Comparison of ENCODE assay signal across 14 cellular contexts in genomic region chr14:100428727-100429126, GRCh38. TPM values are rescaled to one million over a fixed set of nuclear protein-coding genes. Genes with fewer than 3 reads are reported as not detected.
A peak's percentile ranks its signal among the peaks of the same experiment; 100 is the strongest.
DNase-seq lines count a peak whose midpoint lies in the region; ATAC-seq and TF ChIP-seq lines count a peak whose summit lies in the region.
"Had no signal": no experiment of that assay in that cellular context is flagged by ENCODE, and none has a peak within 500 bp of the region (broad histone marks: within the 10 kb centered on the region; RNA-seq: fewer than 3 reads in every experiment).

No MANE protein-coding gene starts in this region.

- peak overlapping the region in 3 of 5 experiments; percentile 45 to 77 (median 50) for H3K27ac Mint-ChIP-seq in brain
- no peak overlapping the region for H3K27ac Mint-ChIP-seq in T-helper 2 cell treated with Interferon-gamma antibody and Interleukin-4, amounts not matched to agents 5 μg/mL and 100 μg/mL, for 36 hours
- H3K27ac Mint-ChIP-seq: naive thymus-derived CD4-positive, alpha-beta T cell had no signal

- TF ChIP-seq CTCF in brain (conservative IDR thresholded peaks at IDR 0.05) = peak in 1 of 2 experiments; percentile 10

- peak; percentile 14 for DNase-seq in NOMO-1 treated with DMSO at 0.1 percent for 48 hours (lab: John Stamatoyannopoulos, UW; ENCODE audit: unreplicated experiment)
- no peak for DNase-seq in NOMO-1 treated with dmso at 0.1 percent for 144 hours (lab: John Stamatoyannopoulos, UW; ENCODE audit: unreplicated experiment)
- DNase-seq in M059J (ENCODE audit: low read depth) = peak; percentile 80
- DNase-seq in myocyte (ENCODE audit: low read depth) = peak; percentile 13
- DNase-seq in NCI-H748 treated with DMSO at 0.1 percent for 48 hours (lab: John Stamatoyannopoulos, UW) = no peak
- no peak for DNase-seq in T-helper 2 cell treated with Interferon-gamma antibody and Interleukin-4, amounts not matched to agents 5 μg/mL and 100 μg/mL, for 36 hours (ENCODE audit: low spot score)
- DNase-seq: activated CD4-positive, alpha-beta T cell treated with anti-CD3 and anti-CD28 coated beads for 1 hour; activated gamma-delta T cell; DMS79; H9; naive thymus-derived CD4-positive, alpha-beta T cell; NCI-H187 treated with DMSO at 0.1 percent for 48 hours had no signal

- no peak for ATAC-seq in HG02981 (IDR thresholded peaks at IDR 0.05; ENCODE audit: unreplicated experiment)
- ATAC-seq: naive thymus-derived CD4-positive, alpha-beta T cell had no signal

- H3K27me3 Mint-ChIP-seq in brain = peaks cover 8% of the 10 kb centered on the region
- no peaks in the 10 kb centered on the region for H3K27me3 Mint-ChIP-seq in T-helper 2 cell treated with Interferon-gamma antibody and Interleukin-4, amounts not matched to agents 5 μg/mL and 100 μg/mL, for 36 hours (ENCODE audit: low read depth)
- H3K27me3 Mint-ChIP-seq: naive thymus-derived CD4-positive, alpha-beta T cell had no signal

- H3K4me1 Mint-ChIP-seq in brain = peaks cover 50% of the 10 kb centered on the region
- peaks cover 9% of the 10 kb centered on the region for H3K4me1 Mint-ChIP-seq in T-helper 2 cell treated with Interferon-gamma antibody and Interleukin-4, amounts not matched to agents 5 μg/mL and 100 μg/mL, for 36 hours (ENCODE audit: low read depth)

- H3K4me3 Mint-ChIP-seq in brain = no peak overlapping the region
- no peak overlapping the region for H3K4me3 Mint-ChIP-seq in T-helper 2 cell treated with Interferon-gamma antibody and Interleukin-4, amounts not matched to agents 5 μg/mL and 100 μg/mL, for 36 hours
- H3K4me3 Mint-ChIP-seq: H9; naive thymus-derived CD4-positive, alpha-beta T cell had no signal

- peaks cover 0 to 2% (median 0%) of the 10 kb centered on the region in 5 experiments for H3K9me3 Mint-ChIP-seq in brain
- H3K9me3 Mint-ChIP-seq in T-helper 2 cell treated with Interferon-gamma antibody and Interleukin-4, amounts not matched to agents 5 μg/mL and 100 μg/mL, for 36 hours = no peaks in the 10 kb centered on the region
- H3K9me3 Mint-ChIP-seq: H9; naive thymus-derived CD4-positive, alpha-beta T cell had no signal

- peaks cover 14% of the 10 kb centered on the region for H3K36me3 Mint-ChIP-seq in brain
- H3K36me3 Mint-ChIP-seq in T-helper 2 cell treated with Interferon-gamma antibody and Interleukin-4, amounts not matched to agents 5 μg/mL and 100 μg/mL, for 36 hours (ENCODE audit: low read depth) = no peaks in the 10 kb centered on the region

RNA-seq across cellular contexts. Expression of gene WDR25, which starts 52.4 kb away (rescaled TPM):
- 22.4 and 22.8 TPM in 2 replicates for total RNA-seq in M059J (2014; rRNA removed; shearing (Covaris generic))
- 22.8 TPM for polyA plus RNA-seq in brain (ENCODE audit: insufficient read depth, low read depth, low replicate concordance)
- 13.8 and 19.1 TPM in 2 replicates for total RNA-seq in myocyte
- 18.4 TPM for polyA plus RNA-seq in myocyte (2012)

Comparison
In these comparisons a context has a peak if more than half of its experiments do, and no peak if none do; other contexts are left out.
1. DNase-seq: peak in NOMO-1 treated with DMSO at 0.1 percent for 48 hours (single experiment), M059J (single experiment) and myocyte (single experiment); none in NOMO-1 treated with dmso at 0.1 percent for 144 hours (single experiment), NCI-H748 treated with DMSO at 0.1 percent for 48 hours (single experiment) and T-helper 2 cell treated with Interferon-gamma antibody and Interleukin-4, amounts not matched to agents 5 μg/mL and 100 μg/mL, for 36 hours (single experiment).